18 cellular contexts compared by ENCODE assay signal in genomic region chr9:106800691-106801090, GRCh38.
A peak's percentile ranks its signal among the peaks of the same experiment; 100 is the strongest.
DNase-seq lines count a peak whose midpoint lies in the region; TF ChIP-seq lines count a peak whose summit lies in the region.
"Had no signal": no experiment of that assay in that cellular context is flagged by ENCODE, and none has a peak within 500 bp of the region (broad histone marks: within the 10 kb centered on the region; RNA-seq: fewer than 3 reads in every experiment).

No MANE protein-coding gene starts in this region.

- TF ChIP-seq POLR2A in tibial nerve (IDR thresholded peaks at IDR 0.05), result no peak

- H3K27me3 ChIP-seq in MG63 (no peaks in the 10 kb centered on the region), tibial nerve (no peaks in the 10 kb centered on the region)

- no peak for TF ChIP-seq EP300 in tibial nerve (IDR thresholded peaks at IDR 0.05)

- H3K9me3 Mint-ChIP-seq in chondrocyte (ENCODE audit: low read depth), result peaks cover 4% of the 10 kb centered on the region
- H3K9me3 Mint-ChIP-seq: GM23338 had no signal

- H3K36me3 ChIP-seq in MG63 (no peaks in the 10 kb centered on the region), tibial nerve (no peaks in the 10 kb centered on the region)

- 84 to 88% methylated on average over 5 of the region's 5 CpGs for WGBS in tibial nerve, 2 donors

- H3K4me3 ChIP-seq in MG63, result no peak overlapping the region
- H3K4me3 ChIP-seq in tibial nerve, result no peak overlapping the region
- H3K4me3 ChIP-seq: GM23338 had no signal

- H3K4me3 Mint-ChIP-seq in chondrocyte (ENCODE audit: unreplicated experiment), result peak overlapping the region; percentile 28
- H3K4me3 Mint-ChIP-seq: CD14-positive monocyte, GM23338 had no signal

- H3K4me1 ChIP-seq in tibial nerve, result peaks cover 0 to 28% (median 3%) of the 10 kb centered on the region in 4 donors

- TF ChIP-seq CTCF in chondrocyte (IDR thresholded peaks at IDR 0.05) (no peak), tibial nerve (IDR thresholded peaks at IDR 0.05) (no peak)

- peaks cover 2% of the 10 kb centered on the region; the same call in 1 of the 2 replicates for H3K9me3 ChIP-seq in MG63
- H3K9me3 ChIP-seq in tibial nerve, result no peaks in the 10 kb centered on the region

- H3K27ac Mint-ChIP-seq in chondrocyte (ENCODE audit: unreplicated experiment), result peak overlapping the region; percentile 96
- H3K27ac Mint-ChIP-seq: CD14-positive monocyte, GM23338 had no signal

- H3K27ac ChIP-seq in tibial nerve, result no peak overlapping the region
- H3K27ac ChIP-seq: HL-60 had no signal

- H3K4me1 Mint-ChIP-seq in chondrocyte (ENCODE audit: low read depth), result peaks cover 54% of the 10 kb centered on the region
- H3K4me1 Mint-ChIP-seq: CD14-positive monocyte, GM23338 had no signal

- DNase-seq in AG20443 (ENCODE audit: low spot score) (peak; percentile 20), MG63 (peak; percentile 2), chondrocyte (ENCODE audit: low spot score) (no peak), iris pigment epithelial cell (ENCODE audit: low read depth) (peak; percentile 54), A172 (ENCODE audit: low spot score) (no peak), mesenteric fat pad (ENCODE audit: low spot score) (no peak), ecto neural progenitor cell (ENCODE audit: low spot score) (no peak), tibial nerve (ENCODE audit: low spot score in 2 of 2) (no peak)
- DNase-seq: DMS53, KBM-7, MM.1S, NCI-H1105 treated with DMSO at 0.1 percent for 48 hours, NCI-H187 treated with DMSO at 0.1 percent for 48 hours, NCI-H510A, NCI-H82 had no signal

- H3K27me3 Mint-ChIP-seq in chondrocyte (ENCODE audit: low read depth), result no peaks in the 10 kb centered on the region

- no peaks in the 10 kb centered on the region for H3K36me3 Mint-ChIP-seq in chondrocyte (ENCODE audit: low read depth)
- H3K36me3 Mint-ChIP-seq: CD14-positive monocyte had no signal

Comparison
In these comparisons a context has a peak if more than half of its experiments do, and no peak if none do; other contexts are left out.
1. DNase-seq: peak in AG20443 (single experiment), MG63 (single experiment) and iris pigment epithelial cell (single experiment); none in chondrocyte (single experiment), A172 (single experiment), mesenteric fat pad (single experiment), ecto neural progenitor cell (single experiment) and tibial nerve (0 of 2).